ENCODE assay signal across 39 cellular contexts in the genomic region with DNA sequence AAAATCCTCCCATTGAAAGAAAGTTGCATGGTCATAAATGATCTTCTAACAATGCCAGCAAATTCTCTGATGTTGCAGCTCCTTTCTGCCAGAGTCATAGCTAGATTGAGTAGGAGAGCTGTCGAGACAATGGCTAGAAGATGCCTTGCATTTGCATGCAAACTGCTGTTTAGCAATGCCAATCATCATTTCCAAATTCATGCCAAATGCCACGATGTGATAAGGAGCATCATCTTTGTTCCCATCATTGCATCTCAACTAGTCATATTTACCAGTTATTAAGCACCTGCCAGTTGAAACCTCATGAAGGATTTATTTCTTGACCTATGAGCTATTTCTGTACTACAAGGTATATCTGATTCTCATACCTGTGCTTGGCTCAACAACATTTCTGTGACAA.
"Had no signal": no experiment of that assay in that cellular context is flagged by ENCODE, and none has a peak within 500 bp of the region (broad histone marks: within the 10 kb centered on the region; RNA-seq: fewer than 3 reads in every experiment).

No MANE protein-coding gene starts in this region.

- H3K9me3 Mint-ChIP-seq: activated naive CD4-positive, alpha-beta T cell treated with anti-CD3 and anti-CD28 coated beads for 36 hours; activated naive CD4-positive, alpha-beta T cell treated with anti-CD3 and anti-CD28 coated beads, Interleukin-2, amount 10 ng/mL, durations not matched to agents 7 days and 5 days; activated naive CD4-positive, alpha-beta T cell treated with anti-CD3 and anti-CD28 coated beads, Interleukin-2, amount 50 U/mL, for 24 hours; activated naive CD4-positive, alpha-beta T cell treated with anti-CD3 and anti-CD28 coated beads, Interleukin-2, amount 50 U/mL, for 72 hours; activated naive CD8-positive, alpha-beta T cell treated with anti-CD3 and anti-CD28 coated beads for 36 hours; activated naive CD8-positive, alpha-beta T cell treated with anti-CD3 and anti-CD28 coated beads, Interleukin-2, amount 50 U/mL, for 24 hours; activated T-cell treated with anti-CD3 and anti-CD28 coated beads, Interleukin-2, amount 50 U/mL, for 24 hours; activated T-cell treated with anti-CD3 and anti-CD28 coated beads, Interleukin-2, amount 50 U/mL, for 4 hours; activated T-helper 1 cell treated with anti-CD3 and anti-CD28 coated beads, Interleukin-12 subunit alpha, Interleukin-12 subunit beta, Interleukin-2, Interleukin-4 antibody, amounts not matched to agents 30 ng/mL and 10 ng/mL and 1 ng/mL, durations not matched to agents 14 hours and 24 hours and 36 hours; activated T-helper 17 cell treated with anti-CD3 and anti-CD28 coated beads, Interleukin-2, amount 50 U/mL, for 72 hours; activated T-helper 2 cell treated with anti-CD3 and anti-CD28 coated beads, Interferon-gamma antibody, Interleukin-2, Interleukin-4, amounts not matched to agents 10 μg/mL and 5 μg/mL and 100 μg/mL, durations not matched to agents 14 hours and 24 hours and 36 hours; central memory CD8-positive, alpha-beta T cell had no signal

- H3K9me3 ChIP-seq: adrenal gland, ascending aorta, body of pancreas, breast epithelium had no signal

- H3K27me3 ChIP-seq: adrenal gland, ascending aorta, body of pancreas, brain microvascular endothelial cell, breast epithelium, cardiac muscle cell had no signal

- DNase-seq: activated effector memory CD4-positive, alpha-beta T cell treated with anti-CD3 and anti-CD28 coated beads, Interleukin-2, amount 50 U/mL, for 16 hours; activated effector memory CD4-positive, alpha-beta T cell treated with Interleukin-2 at 50 U/mL for 16 hours; activated gamma-delta T cell; activated gamma-delta T cell treated with Interleukin-2 at 50 U/mL for 16 hours; activated naive CD4-positive, alpha-beta T cell; activated naive CD4-positive, alpha-beta T cell treated with anti-CD3 and anti-CD28 coated beads for 36 hours; activated naive CD4-positive, alpha-beta T cell treated with anti-CD3 and anti-CD28 coated beads, Interleukin-2, amount 10 ng/mL, durations not matched to agents 7 days and 5 days; activated naive CD4-positive, alpha-beta T cell treated with anti-CD3 and anti-CD28 coated beads, Interleukin-2, amount 50 U/mL, for 16 hours; activated naive CD4-positive, alpha-beta T cell treated with Interleukin-2 at 50 U/mL for 16 hours; activated naive CD8-positive, alpha-beta T cell treated with anti-CD3 and anti-CD28 coated beads for 36 hours; activated naive CD8-positive, alpha-beta T cell treated with anti-CD3 and anti-CD28 coated beads, Interleukin-2, amount 10 ng/mL, durations not matched to agents 7 days and 5 days; activated naive CD8-positive, alpha-beta T cell treated with anti-CD3 and anti-CD28 coated beads, Interleukin-2, amount 50 U/mL, for 24 hours; activated T-cell treated with anti-CD3 and anti-CD28 coated beads, Interleukin-2, amount 50 U/mL, for 1 hour; activated T-cell treated with anti-CD3 and anti-CD28 coated beads, Interleukin-2, amount 50 U/mL, for 24 hours; activated T-cell treated with anti-CD3 and anti-CD28 coated beads, Interleukin-2, amount 50 U/mL, for 4 hours; activated T-cell treated with anti-CD3 and anti-CD28 coated beads, Interleukin-2, amount 50 U/mL, for 48 hours; activated T-cell treated with anti-CD3 and anti-CD28 coated beads, Interleukin-2, amount 50 U/mL, for 72 hours; adrenal gland; amniotic stem cell; amygdala; anterior cingulate cortex; aorta; body of pancreas; brain microvascular endothelial cell; caudate nucleus; central memory CD4-positive, alpha-beta T cell; cerebellar nuclear complex had no signal

- H3K36me3 Mint-ChIP-seq: activated naive CD4-positive, alpha-beta T cell treated with anti-CD3 and anti-CD28 coated beads, Interleukin-2, amount 10 ng/mL, durations not matched to agents 7 days and 5 days; activated naive CD4-positive, alpha-beta T cell treated with anti-CD3 and anti-CD28 coated beads, Interleukin-2, amount 50 U/mL, for 24 hours; activated naive CD4-positive, alpha-beta T cell treated with anti-CD3 and anti-CD28 coated beads, Interleukin-2, amount 50 U/mL, for 72 hours; activated naive CD8-positive, alpha-beta T cell; activated naive CD8-positive, alpha-beta T cell treated with anti-CD3 and anti-CD28 coated beads for 36 hours; activated naive CD8-positive, alpha-beta T cell treated with anti-CD3 and anti-CD28 coated beads, Interleukin-2, amount 10 ng/mL, durations not matched to agents 7 days and 5 days; brain had no signal

- H3K27me3 Mint-ChIP-seq: activated naive CD4-positive, alpha-beta T cell treated with anti-CD3 and anti-CD28 coated beads, Interleukin-2, amount 10 ng/mL, durations not matched to agents 7 days and 5 days; activated naive CD4-positive, alpha-beta T cell treated with anti-CD3 and anti-CD28 coated beads, Interleukin-2, amount 50 U/mL, for 24 hours; activated naive CD8-positive, alpha-beta T cell; activated naive CD8-positive, alpha-beta T cell treated with anti-CD3 and anti-CD28 coated beads for 36 hours; activated naive CD8-positive, alpha-beta T cell treated with anti-CD3 and anti-CD28 coated beads, Interleukin-2, amount 10 ng/mL, durations not matched to agents 7 days and 5 days; activated naive CD8-positive, alpha-beta T cell treated with anti-CD3 and anti-CD28 coated beads, Interleukin-2, amount 50 U/mL, for 24 hours; activated T-cell treated with anti-CD3 and anti-CD28 coated beads, Interleukin-2, amount 50 U/mL, for 24 hours had no signal

- H3K4me3 ChIP-seq: adrenal gland, ascending aorta, body of pancreas, breast epithelium, cardiac muscle cell had no signal

- H3K27ac Mint-ChIP-seq: activated naive CD4-positive, alpha-beta T cell treated with anti-CD3 and anti-CD28 coated beads for 36 hours; activated naive CD4-positive, alpha-beta T cell treated with anti-CD3 and anti-CD28 coated beads, Interleukin-2, amount 10 ng/mL, durations not matched to agents 7 days and 5 days; activated naive CD4-positive, alpha-beta T cell treated with anti-CD3 and anti-CD28 coated beads, Interleukin-2, amount 50 U/mL, for 24 hours; activated naive CD4-positive, alpha-beta T cell treated with anti-CD3 and anti-CD28 coated beads, Interleukin-2, amount 50 U/mL, for 72 hours; activated naive CD8-positive, alpha-beta T cell; activated naive CD8-positive, alpha-beta T cell treated with anti-CD3 and anti-CD28 coated beads for 36 hours; activated naive CD8-positive, alpha-beta T cell treated with anti-CD3 and anti-CD28 coated beads, Interleukin-2, amount 10 ng/mL, durations not matched to agents 7 days and 5 days; activated naive CD8-positive, alpha-beta T cell treated with anti-CD3 and anti-CD28 coated beads, Interleukin-2, amount 50 U/mL, for 24 hours; activated T-cell treated with anti-CD3 and anti-CD28 coated beads, Interleukin-2, amount 50 U/mL, for 24 hours; activated T-cell treated with anti-CD3 and anti-CD28 coated beads, Interleukin-2, amount 50 U/mL, for 72 hours; activated T-helper 1 cell treated with anti-CD3 and anti-CD28 coated beads, Interleukin-12 subunit alpha, Interleukin-12 subunit beta, Interleukin-2, Interleukin-4 antibody, amounts not matched to agents 30 ng/mL and 10 ng/mL and 1 ng/mL, durations not matched to agents 14 hours and 24 hours and 36 hours; activated T-helper 17 cell treated with anti-CD3 and anti-CD28 coated beads, Interleukin-2, amount 50 U/mL, for 72 hours; activated T-helper 2 cell treated with anti-CD3 and anti-CD28 coated beads, Interferon-gamma antibody, Interleukin-2, Interleukin-4, amounts not matched to agents 10 μg/mL and 5 μg/mL and 100 μg/mL, durations not matched to agents 14 hours and 24 hours and 36 hours; brain had no signal

- FAIRE-seq: astrocyte had no signal

- H3K27ac ChIP-seq: adrenal gland, ascending aorta, body of pancreas, brain microvascular endothelial cell, cardiac muscle cell had no signal

- H3K36me3 ChIP-seq: adrenal gland, ascending aorta, brain microvascular endothelial cell, breast epithelium, cardiac muscle cell had no signal

- H3K4me3 Mint-ChIP-seq: activated naive CD4-positive, alpha-beta T cell treated with anti-CD3 and anti-CD28 coated beads for 36 hours; activated naive CD4-positive, alpha-beta T cell treated with anti-CD3 and anti-CD28 coated beads, Interleukin-2, amount 10 ng/mL, durations not matched to agents 7 days and 5 days; activated naive CD4-positive, alpha-beta T cell treated with anti-CD3 and anti-CD28 coated beads, Interleukin-2, amount 50 U/mL, for 24 hours; activated naive CD8-positive, alpha-beta T cell; activated naive CD8-positive, alpha-beta T cell treated with anti-CD3 and anti-CD28 coated beads for 36 hours; activated naive CD8-positive, alpha-beta T cell treated with anti-CD3 and anti-CD28 coated beads, Interleukin-2, amount 10 ng/mL, durations not matched to agents 7 days and 5 days; activated naive CD8-positive, alpha-beta T cell treated with anti-CD3 and anti-CD28 coated beads, Interleukin-2, amount 50 U/mL, for 24 hours; activated T-cell treated with anti-CD3 and anti-CD28 coated beads, Interleukin-2, amount 50 U/mL, for 24 hours; activated T-cell treated with anti-CD3 and anti-CD28 coated beads, Interleukin-2, amount 50 U/mL, for 4 hours; activated T-cell treated with anti-CD3 and anti-CD28 coated beads, Interleukin-2, amount 50 U/mL, for 72 hours; activated T-helper 1 cell treated with anti-CD3 and anti-CD28 coated beads, Interleukin-12 subunit alpha, Interleukin-12 subunit beta, Interleukin-2, Interleukin-4 antibody, amounts not matched to agents 30 ng/mL and 10 ng/mL and 1 ng/mL, durations not matched to agents 14 hours and 24 hours and 36 hours; activated T-helper 17 cell treated with anti-CD3 and anti-CD28 coated beads, Interleukin-2, amount 50 U/mL, for 72 hours; brain; central memory CD8-positive, alpha-beta T cell had no signal

- H3K4me1 Mint-ChIP-seq: activated naive CD4-positive, alpha-beta T cell treated with anti-CD3 and anti-CD28 coated beads, Interleukin-2, amount 10 ng/mL, durations not matched to agents 7 days and 5 days; activated naive CD4-positive, alpha-beta T cell treated with anti-CD3 and anti-CD28 coated beads, Interleukin-2, amount 50 U/mL, for 24 hours; activated naive CD8-positive, alpha-beta T cell treated with anti-CD3 and anti-CD28 coated beads for 36 hours; activated naive CD8-positive, alpha-beta T cell treated with anti-CD3 and anti-CD28 coated beads, Interleukin-2, amount 10 ng/mL, durations not matched to agents 7 days and 5 days; activated naive CD8-positive, alpha-beta T cell treated with anti-CD3 and anti-CD28 coated beads, Interleukin-2, amount 50 U/mL, for 24 hours; activated T-helper 17 cell treated with anti-CD3 and anti-CD28 coated beads, Interleukin-2, amount 50 U/mL, for 72 hours; central memory CD8-positive, alpha-beta T cell had no signal
